ENCODE assay signal across 8 cellular contexts in genomic region chr18:58321986-58322385, GRCh38.
DNase-seq lines count a peak whose midpoint lies in the region; ATAC-seq, FAIRE-seq and TF ChIP-seq lines count a peak whose summit lies in the region.

No MANE protein-coding gene starts in this region.

- no peaks in the 10 kb centered on the region for H3K36me3 ChIP-seq in endothelial cell of umbilical vein (ENCODE audit: control insufficient read depth in 2 of 2, extremely low read depth in 1 of 2, insufficient read depth in 2 of 2, low read length in 2 of 2)
- no peaks in the 10 kb centered on the region for H3K36me3 ChIP-seq in mucosa of descending colon (ENCODE audit: low read depth)
- peaks cover 0 to 4% (median 0%) of the 10 kb centered on the region in 4 donors for H3K36me3 ChIP-seq in transverse colon

- POLR2A ChIA-PET in endothelial cell of umbilical vein (lab: Charles Lee), result no interaction called here

- TF ChIP-seq EP300 in transverse colon (IDR thresholded peaks at IDR 0.05; ENCODE audit: low read depth), result no peak

- TF ChIP-seq CTCF in endothelial cell of umbilical vein (IDR thresholded peaks at IDR 0.05; ENCODE audit: extremely low read depth in 1 of 2, insufficient read depth in 1 of 2, low read depth in 1 of 2, low read length in 2 of 2) (peak; percentile 37 to 42), mucosa of descending colon (IDR thresholded peaks at IDR 0.05) (peak; percentile 28), transverse colon (IDR thresholded peaks at IDR 0.05) (peak; percentile 26 to 64 (median 44))

- no peak overlapping the region for H3K9ac ChIP-seq in endothelial cell of umbilical vein (replicated peaks; ENCODE audit: extremely low read depth, insufficient read depth, low read length)

- H3K27ac ChIP-seq in endothelial cell of umbilical vein (ENCODE audit: insufficient read depth, low read depth, low read length) (peak overlapping the region; percentile 45), transverse colon (peak overlapping the region; percentile 46 to 68 (median 53))

- peak overlapping the region; percentile 17 for H3K4me2 ChIP-seq in endothelial cell of umbilical vein (ENCODE audit: insufficient read depth, low read length)

- TF ChIP-seq POLR2A in endothelial cell of umbilical vein (IDR thresholded peaks at IDR 0.05; ENCODE audit: low read depth, low read length) (no peak), transverse colon (IDR thresholded peaks at IDR 0.05) (no peak)

- no peaks in the 10 kb centered on the region for H3K9me1 ChIP-seq in endothelial cell of umbilical vein (replicated peaks; ENCODE audit: control insufficient read depth, extremely low read depth, insufficient read depth, low read length)

- H3K79me2 ChIP-seq in endothelial cell of umbilical vein (ENCODE audit: control insufficient read depth, insufficient read depth, low read length), result no peaks in the 10 kb centered on the region

- H3K4me3 ChIP-seq in endothelial cell of umbilical vein (replicated peaks in 1 of 3; ENCODE audit: insufficient read depth in 1 of 3, low read depth in 1 of 3, low read length in 3 of 3), result no peak overlapping the region
- H3K4me3 ChIP-seq in mucosa of descending colon, result no peak overlapping the region
- H3K4me3 ChIP-seq in transverse colon, result no peak overlapping the region

- H4K20me1 ChIP-seq in endothelial cell of umbilical vein (replicated peaks; ENCODE audit: control insufficient read depth, extremely low read depth, insufficient read depth, low read length), result no peaks in the 10 kb centered on the region

- WGBS in transverse colon (ENCODE audit: low coverage in 1 of 2), 2 donors, result 8 to 16% methylated on average over 4 to 6 of the region's 6 CpGs

- intact Hi-C loops in endothelial cell of umbilical vein (cut with micrococcal nuclease), result loop anchor here (1.0 to 10.0 kb wide), 9 partner anchors 59 to 440 kb away; no protein-coding TSS in a partner anchor
- intact Hi-C loops in mucosa of descending colon (cut with DNase I, micrococcal nuclease), result loop anchor here in 1 of 2 donors (10.0 kb wide), 1 partner anchor 127 kb away; no protein-coding TSS in a partner anchor
- intact Hi-C loops in transverse colon (cut with DNase I; ENCODE audit: low total_unique reads), result loop anchor here (5.0 kb wide), 1 partner anchor 125 kb away; no protein-coding TSS in a partner anchor

- DNase-seq in NK-92 treated with Interleukin-12 subunit alpha and Interleukin-12 subunit beta, amount 100 ng/mL, for 24 hours (lab: John Stamatoyannopoulos, UW), result peak; percentile 37
- DNase-seq in NK-92 (lab: John Stamatoyannopoulos, UW; ENCODE audit: unreplicated experiment) (no peak), NCI-H524 treated with DMSO at 0.1 percent for 48 hours (lab: John Stamatoyannopoulos, UW) (peak; percentile 22), endothelial cell of umbilical vein (ENCODE audit: low read depth, low spot score) (peak; percentile 65), mucosa of descending colon (peak; percentile 60 to 73 (median 60)), transverse colon (peak; percentile 74)
- DNase-seq in activated CD4-positive, alpha-beta T cell treated with anti-CD3 and anti-CD28 coated beads, Interleukin-2, amount 50 U/mL, for 4 hours, result peak; percentile 51 to 58

- H3K4me1 ChIP-seq in endothelial cell of umbilical vein (ENCODE audit: control insufficient read depth, extremely low read depth, insufficient read depth, low read length), result peaks cover 10% of the 10 kb centered on the region
- H3K4me1 ChIP-seq in mucosa of descending colon (ENCODE audit: low read depth), result peaks cover 13% of the 10 kb centered on the region
- peaks cover 7 to 38% (median 11%) of the 10 kb centered on the region in 4 donors for H3K4me1 ChIP-seq in transverse colon

- H3K27me3 ChIP-seq in endothelial cell of umbilical vein (ENCODE audit: control insufficient read depth in 2 of 2, insufficient read depth in 2 of 2, low read length in 2 of 2), result no peaks in the 10 kb centered on the region
- H3K27me3 ChIP-seq in transverse colon, result no peaks in the 10 kb centered on the region

- no TSS peak for BruUV-seq in endothelial cell of umbilical vein (replicated peaks; lab: Mats Ljungman, UMichigan)

- H3K9me3 ChIP-seq in endothelial cell of umbilical vein (replicated peaks; ENCODE audit: control insufficient read depth, insufficient read depth, low read length) (no peaks in the 10 kb centered on the region), mucosa of descending colon (no peaks in the 10 kb centered on the region), transverse colon (no peaks in the 10 kb centered on the region)

- no peak overlapping the region for H2AFZ ChIP-seq in endothelial cell of umbilical vein (ENCODE audit: low read depth, low read length)

- FAIRE-seq in endothelial cell of umbilical vein (lab: Jason Lieb, UNC), result peak; percentile 83

- in situ Hi-C loops in transverse colon (cut with MboI; ENCODE audit: low pct_ligation_motif_present in 1 of 4, low pct_unique_long_range_greater_than_20kb in 1 of 4, low sequenced_read_pairs in 3 of 4), result no loop called here

- ATAC-seq in HG03280 (IDR thresholded peaks at IDR 0.05; ENCODE audit: unreplicated experiment) (peak; percentile 78), mucosa of descending colon (peak; percentile 87)

- CTCF ChIA-PET in endothelial cell of umbilical vein (lab: Charles Lee), result interaction anchor here (0.6 to 1.3 kb wide), 38 partner anchors 8 to 279 kb away, joined by 3 to 21 read pairs (median 5); partner anchors contain the start of gene NEDD4L

- dilution Hi-C loops in endothelial cell of umbilical vein (cut with MboI; ENCODE audit: extremely low pct_ligation_motif_present, low sequenced_read_pairs), result no loop called here

TF ChIP-seq in endothelial cell of umbilical vein, 7 proteins besides CTCF, POLR2A, EP300 and RAD21:
- peak; percentile 20 for TF ChIP-seq FOS (IDR thresholded peaks at IDR 0.05; ENCODE audit: borderline replicate concordance, insufficient read depth, low read length)
- no peak for TF ChIP-seq JUN (IDR thresholded peaks at IDR 0.05; ENCODE audit: borderline replicate concordance, insufficient read depth, insufficient read length, low read depth)
